ENCODE assay signal across 9 cellular contexts in the genomic region with DNA sequence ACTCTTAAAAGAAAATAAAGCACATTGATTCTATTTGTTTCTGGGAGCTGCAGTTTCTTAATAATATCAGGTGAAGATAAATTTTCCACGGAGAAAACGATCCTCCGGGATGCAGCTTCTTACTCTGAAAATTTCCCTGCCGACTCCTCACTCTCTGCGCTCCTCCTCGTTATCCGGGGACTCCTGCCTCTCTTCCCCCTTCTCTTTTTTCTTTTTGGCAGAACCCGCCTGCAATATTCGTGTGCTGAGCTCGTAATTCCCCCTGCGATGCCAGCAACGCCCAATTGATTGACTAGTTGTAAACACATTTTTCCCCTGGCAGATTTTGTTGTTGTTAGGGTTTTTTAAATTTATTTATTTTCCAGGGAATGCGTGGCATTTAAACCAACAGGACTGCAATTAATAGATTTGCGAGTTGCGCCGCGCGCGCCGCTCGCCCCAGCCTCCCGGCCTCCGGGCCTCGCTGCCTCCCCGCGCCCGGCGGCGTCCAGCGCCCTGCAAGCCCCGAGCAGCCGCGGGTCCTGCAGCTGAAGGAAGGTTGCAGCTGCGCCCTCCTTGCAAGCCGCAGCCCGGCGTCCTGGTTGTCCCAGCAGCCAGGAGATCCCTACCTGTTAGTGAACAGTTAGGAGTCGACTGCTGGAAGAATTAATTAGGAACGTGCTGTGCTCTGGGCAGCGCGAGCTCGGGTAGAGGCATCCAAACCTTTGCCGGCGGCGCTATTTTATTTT. TPM values are rescaled to one million over a fixed set of nuclear protein-coding genes. Genes with fewer than 3 reads are reported as not detected.
DNase-seq lines count a peak whose midpoint lies in the region; ATAC-seq, FAIRE-seq and TF ChIP-seq lines count a peak whose summit lies in the region.
"Had no signal": no experiment of that assay in that cellular context is flagged by ENCODE, and none has a peak within 500 bp of the region (broad histone marks: within the 10 kb centered on the region; RNA-seq: fewer than 3 reads in every experiment).

No MANE protein-coding gene starts in this region.

- no peak for TF ChIP-seq EP300 in H1 (IDR thresholded peaks at IDR 0.05; ENCODE audit: borderline replicate concordance in 1 of 2, low read depth in 2 of 2, low read length in 2 of 2)

- H3K4me3 Mint-ChIP-seq in CD4-positive, alpha-beta memory T cell, result peak overlapping the region; percentile 26 to 80 (median 60)
- H3K4me3 Mint-ChIP-seq in natural killer cell treated with Interleukin-12 subunit alpha and Interleukin-12 subunit beta and Interleukin-15 and Interleukin-18, amount 100 ng/mL, for 72 hours, result peak overlapping the region; percentile 61

- H3K79me1 ChIP-seq in H1 (ENCODE audit: low read depth, low read length), result no peaks in the 10 kb centered on the region

- H3K4me1 Mint-ChIP-seq in CD4-positive, alpha-beta memory T cell, result peaks cover 5 to 15% (median 11%) of the 10 kb centered on the region in 4 donors
- peaks cover 17 to 21% of the 10 kb centered on the region in 2 donors for H3K4me1 Mint-ChIP-seq in natural killer cell treated with Interleukin-12 subunit alpha and Interleukin-12 subunit beta and Interleukin-15 and Interleukin-18, amount 100 ng/mL, for 72 hours (ENCODE audit: low read depth in 2 of 2)

- H3K36me3 ChIP-seq in CD4-positive, alpha-beta memory T cell (ENCODE audit: insufficient read depth, low read length), result no peaks in the 10 kb centered on the region
- H3K36me3 ChIP-seq in Loucy (ENCODE audit: insufficient read depth, low read length) (peaks cover 6% of the 10 kb centered on the region; the same call in 1 of the 2 replicates), H1 (ENCODE audit: control insufficient read depth in 2 of 4, insufficient read depth in 4 of 4, low read length in 3 of 4) (no peaks in the 10 kb centered on the region; a peak in 1 of 8 replicates), colonic mucosa (no peaks in the 10 kb centered on the region)

- peak overlapping the region; percentile 87 for H3K9ac ChIP-seq in Loucy (ENCODE audit: low read depth, low read length, poor library complexity, severe bottlenecking)
- H3K9ac ChIP-seq in H1 (replicated peaks in 1 of 4; ENCODE audit: extremely low read depth in 1 of 4, low read depth in 3 of 4, low read length in 3 of 4), result no peak overlapping the region
- no peak overlapping the region for H3K9ac ChIP-seq in colonic mucosa (ENCODE audit: low read depth in 2 of 2, low read length in 2 of 2)

- no peak overlapping the region for H2BK15ac ChIP-seq in H1 (ENCODE audit: low read length)

- DNase-seq in CD4-positive, alpha-beta memory T cell, result no peak
- DNase-seq in H1 (ENCODE audit: low read depth in 1 of 2, low spot score in 2 of 2) (no peak), GF-D8 (lab: John Stamatoyannopoulos, UW) (no peak), OCI-M1 (lab: John Stamatoyannopoulos, UW) (no peak), colonic mucosa (no peak)
- DNase-seq in natural killer cell treated with Interleukin-12 subunit alpha and Interleukin-12 subunit beta and Interleukin-15 and Interleukin-18, amount 100 ng/mL, for 72 hours (ENCODE audit: low spot score), result no peak

- no peak overlapping the region for H3K14ac ChIP-seq in H1 (ENCODE audit: insufficient read length)

- peaks cover 0 to 4% of the 10 kb centered on the region in 2 donors for H3K36me3 Mint-ChIP-seq in CD4-positive, alpha-beta memory T cell
- H3K36me3 Mint-ChIP-seq in natural killer cell treated with Interleukin-12 subunit alpha and Interleukin-12 subunit beta and Interleukin-15 and Interleukin-18, amount 100 ng/mL, for 72 hours, result peaks cover 6% of the 10 kb centered on the region

- peaks cover 0 to 5% (median 0%) of the 10 kb centered on the region in 8 donors for H3K9me3 Mint-ChIP-seq in CD4-positive, alpha-beta memory T cell
- H3K9me3 Mint-ChIP-seq in natural killer cell treated with Interleukin-12 subunit alpha and Interleukin-12 subunit beta and Interleukin-15 and Interleukin-18, amount 100 ng/mL, for 72 hours, result no peaks in the 10 kb centered on the region

- no peak overlapping the region for H3K56ac ChIP-seq in H1 (replicated peaks; ENCODE audit: insufficient read length, low read depth, low read length)

- no peak overlapping the region for H4K91ac ChIP-seq in H1 (replicated peaks; ENCODE audit: insufficient read length, low read length)

- POLR2A ChIA-PET in CD4-positive, alpha-beta memory T cell (lab: Charles Lee; ENCODE audit: partially characterized antibody), result interaction anchor here (2.0 kb wide), 1 partner anchor 76 kb away, joined by 6 read pairs; no protein-coding TSS in a partner anchor
- POLR2A ChIA-PET in H1 (lab: Charles Lee; ENCODE audit: partially characterized antibody), result interaction anchor here (0.9 to 1.7 kb wide), 5 partner anchors 9 to 77 kb away, joined by 3 to 7 read pairs (median 4); no protein-coding TSS in a partner anchor

- H3K27ac ChIP-seq in CD4-positive, alpha-beta memory T cell (ENCODE audit: low read depth, low read length), result no peak overlapping the region
- H3K27ac ChIP-seq in H1 (ENCODE audit: low read depth, low read length) (no peak overlapping the region), colonic mucosa (no peak overlapping the region)
- H3K27ac ChIP-seq: skin epidermis had no signal

- no peak for TF ChIP-seq CTCF in Loucy (conservative IDR thresholded peaks at IDR 0.05; ENCODE audit: low read length)
- no peak for TF ChIP-seq CTCF in H1 (IDR thresholded peaks at IDR 0.05; ENCODE audit: control extremely low read depth in 1 of 3, insufficient read depth in 1 of 3, low read depth in 1 of 3, low read length in 3 of 3)
- no peak for TF ChIP-seq CTCF in colonic mucosa (IDR thresholded peaks at IDR 0.05)

- no peak overlapping the region for H3K4ac ChIP-seq in H1 (replicated peaks; ENCODE audit: insufficient read length, low read depth, low read length)

- CTCF ChIA-PET in CD4-positive, alpha-beta memory T cell (lab: Charles Lee; ENCODE audit: partially characterized antibody), result no interaction called here
- CTCF ChIA-PET in H1 (lab: Charles Lee; ENCODE audit: partially characterized antibody), result interaction anchor here (0.6 to 12.1 kb wide), 6 partner anchors 19 to 95 kb away, joined by 3 to 370 read pairs (median 4); no protein-coding TSS in a partner anchor

- 13% methylated on average over 42 of the region's 45 CpGs; no CpG with 5 or more reads in 1 of the 2 experiments for WGBS in H1 (ENCODE audit: extremely low coverage in 1 of 2, insufficient coverage in 1 of 2, insufficient read length in 1 of 2, insufficient replicate concordance in 2 of 2, low coverage in 1 of 2, low lambda C conversion rate in 2 of 2, missing lambda C conversion rate in 1 of 2), 2 experiments

- H3K23me2 ChIP-seq in H1 (ENCODE audit: low read depth, low read length), result peaks cover 15% of the 10 kb centered on the region; the same call in 1 of the 2 replicates

- peak overlapping the region in 2 of 7 donors; percentile 24 to 55 for H3K27ac Mint-ChIP-seq in CD4-positive, alpha-beta memory T cell
- no peak overlapping the region for H3K27ac Mint-ChIP-seq in natural killer cell treated with Interleukin-12 subunit alpha and Interleukin-12 subunit beta and Interleukin-15 and Interleukin-18, amount 100 ng/mL, for 72 hours

- intact Hi-C loops in CD4-positive, alpha-beta memory T cell (cut with micrococcal nuclease), result no loop called here
- intact Hi-C loops in colonic mucosa (cut with DNase I), result no loop called here

- peaks cover 69% of the 10 kb centered on the region for H3K79me2 ChIP-seq in Loucy (ENCODE audit: insufficient read depth, low read length)
- no peaks in the 10 kb centered on the region for H3K79me2 ChIP-seq in H1 (ENCODE audit: control insufficient read depth in 1 of 2, insufficient read depth in 2 of 2, low read length in 2 of 2)

- no peak overlapping the region for H2AK5ac ChIP-seq in H1 (ENCODE audit: low read depth, low read length)

- H3K27me3 ChIP-seq in CD4-positive, alpha-beta memory T cell (ENCODE audit: insufficient read depth, low read length), result peaks cover 14% of the 10 kb centered on the region
- H3K27me3 ChIP-seq in Loucy (ENCODE audit: insufficient read depth, low read length, poor library complexity, severe bottlenecking), result no peaks in the 10 kb centered on the region
- H3K27me3 ChIP-seq in H1 (replicated peaks in 1 of 4; ENCODE audit: control insufficient read depth in 3 of 4, extremely low read depth in 1 of 4, insufficient read depth in 3 of 4, low read length in 3 of 4), result peaks cover 17 to 66% (median 56%) of the 10 kb centered on the region in 4 experiments
- peaks cover 56% of the 10 kb centered on the region for H3K27me3 ChIP-seq in colonic mucosa

- no peak for TF ChIP-seq RAD21 in H1 (IDR thresholded peaks at IDR 0.05 in 1 of 2, conservative IDR thresholded peaks at IDR 0.05 in 1 of 2; ENCODE audit: low read depth in 2 of 2, low read length in 2 of 2)

- peaks cover 15% of the 10 kb centered on the region for H3K4me1 ChIP-seq in CD4-positive, alpha-beta memory T cell (ENCODE audit: insufficient read depth, low read length)
- H3K4me1 ChIP-seq in Loucy (ENCODE audit: insufficient read depth, low read length, poor library complexity, severe bottlenecking) (peaks cover 50% of the 10 kb centered on the region), H1 (replicated peaks in 1 of 4; ENCODE audit: control insufficient read depth in 3 of 4, insufficient read depth in 4 of 4, low read length in 3 of 4) (peaks cover 2 to 10% (median 6%) of the 10 kb centered on the region in 4 experiments; a peak in 6 of 7 replicates), colonic mucosa (peaks cover 3% of the 10 kb centered on the region)

- ATAC-seq in natural killer cell treated with Interleukin-12 subunit alpha and Interleukin-12 subunit beta and Interleukin-15 and Interleukin-18, amount 100 ng/mL, for 72 hours, result no peak
- ATAC-seq in GM21528 (IDR thresholded peaks at IDR 0.05; ENCODE audit: low FRiP score, unreplicated experiment), result no peak

- H2BK12ac ChIP-seq in H1 (ENCODE audit: low read depth, low read length), result no peak overlapping the region

- H3K23ac ChIP-seq in H1 (ENCODE audit: insufficient read length), result no peak overlapping the region

- no peak overlapping the region for H3K4me3 ChIP-seq in CD4-positive, alpha-beta memory T cell (ENCODE audit: low read length in 2 of 2)
- H3K4me3 ChIP-seq in Loucy (ENCODE audit: low read length, poor library complexity, severe bottlenecking), result peak overlapping the region; percentile 91
- peak overlapping the region; percentile 9 to 81 (median 40); a peak in 4 of 8 replicates for H3K4me3 ChIP-seq in H1 (ENCODE audit: extremely low read depth in 1 of 4, insufficient read depth in 2 of 4, low read depth in 3 of 4, low read length in 4 of 4)
- no peak overlapping the region for H3K4me3 ChIP-seq in colonic mucosa

- no peak overlapping the region for H3K18ac ChIP-seq in H1 (ENCODE audit: extremely low read depth, low read length)

- H3K9me2 ChIP-seq in Loucy (replicated peaks; ENCODE audit: low read depth, low read length), result no peaks in the 10 kb centered on the region

- peak overlapping the region; percentile 90 for H3K4me2 ChIP-seq in Loucy (ENCODE audit: low read depth, low read length, poor library complexity, severe bottlenecking)
- H3K4me2 ChIP-seq in H1 (ENCODE audit: insufficient read depth in 1 of 2, low read depth in 2 of 2, low read length in 2 of 2), result peak overlapping the region; percentile 92 to 93

- H2BK120ac ChIP-seq in H1 (replicated peaks; ENCODE audit: low read depth, low read length), result no peak overlapping the region

- no peak overlapping the region for H2BK5ac ChIP-seq in H1 (ENCODE audit: low read depth, low read length)

- H3K9me3 ChIP-seq in CD4-positive, alpha-beta memory T cell (ENCODE audit: control insufficient read depth in 1 of 2, low read length in 2 of 2), result no peaks in the 10 kb centered on the region
- H3K9me3 ChIP-seq in Loucy (ENCODE audit: insufficient read depth, low read depth, low read length) (no peaks in the 10 kb centered on the region), H1 (ENCODE audit: insufficient read depth in 2 of 2, low read depth in 1 of 2, low read length in 1 of 2) (no peaks in the 10 kb centered on the region), colonic mucosa (no peaks in the 10 kb centered on the region)

- H4K8ac ChIP-seq in H1 (ENCODE audit: extremely low read depth, insufficient read depth, low read length), result no peak overlapping the region; the same call in 1 of the 2 replicates

- H2AFZ ChIP-seq in Loucy (ENCODE audit: low read length) (no peak overlapping the region), H1 (ENCODE audit: low read length) (no peak overlapping the region)

- H4K5ac ChIP-seq in H1 (ENCODE audit: insufficient read length, low read depth, low read length), result no peak overlapping the region

- 0 out of 2 replicates have a peak, but pooled peaks cover 5% of the 10 kb centered on the region for H3F3A ChIP-seq in Loucy (ENCODE audit: low read depth)

- no peak for TF ChIP-seq POLR2A in H1 (IDR thresholded peaks at IDR 0.05; ENCODE audit: control extremely low read depth in 1 of 2, low read depth in 2 of 2, low read length in 2 of 2)

- peaks cover 65% of the 10 kb centered on the region for H4K20me1 ChIP-seq in Loucy (ENCODE audit: insufficient read depth, low read length, poor library complexity, severe bottlenecking)
- H4K20me1 ChIP-seq in H1 (replicated peaks in 1 of 2; ENCODE audit: control insufficient read depth in 1 of 2, insufficient read depth in 2 of 2, low read length in 2 of 2), result peaks cover 0 to 5% of the 10 kb centered on the region in 2 experiments

- no peak for FAIRE-seq in H1 (lab: Jason Lieb, UNC)

- H2BK20ac ChIP-seq in H1 (ENCODE audit: low read length), result no peak overlapping the region

- peaks cover 29 to 42% of the 10 kb centered on the region in 2 donors for H3K27me3 Mint-ChIP-seq in CD4-positive, alpha-beta memory T cell
- peaks cover 22 to 24% of the 10 kb centered on the region in 2 donors for H3K27me3 Mint-ChIP-seq in natural killer cell treated with Interleukin-12 subunit alpha and Interleukin-12 subunit beta and Interleukin-15 and Interleukin-18, amount 100 ng/mL, for 72 hours

RNA-seq across cellular contexts. Expression of a gene that starts 2.2 kb away (rescaled TPM):
- total RNA-seq in CD4-positive, alpha-beta memory T cell, result 1 to 10 TPM; 5.9 to 8.8 TPM
- 1 to 10 TPM; 1.0 to 1.4 TPM for polyA plus RNA-seq in CD4-positive, alpha-beta memory T cell
- 0.52 and 1.4 TPM in 2 replicates for total RNA-seq in H1 (2021; fragmentation: NEBNext Ultra II Directional; extraction: Animal tissue kit (Norgen Biotek cat#: 25700))
- 1.2 and 1.5 TPM in 2 replicates for polyA plus RNA-seq in H1 (2011; rRNA removed)
- 2.6 TPM for polyA plus RNA-seq in H1 (2011; cell fraction: cytosol; rRNA removed)
- polyA plus RNA-seq in H1 (2011; cell fraction: nucleus; rRNA removed), result 2.6 TPM
- 0.29 to 2.3 TPM (median 1.3 TPM) in 4 replicates for polyA plus RNA-seq in H1 (2012, experiment 1 of 2)
- polyA plus RNA-seq in H1 (2012, experiment 2 of 2), result 0.37 TPM
- 0.30 TPM for polyA plus RNA-seq in H1 (2013, experiment 1 of 2)
- 0.61 TPM for polyA plus RNA-seq in H1 (2013, experiment 2 of 2)
- polyA minus RNA-seq in H1 (2011; rRNA and poly(A)+ RNA removed), result 0.57 and 0.80 TPM in 2 replicates
- 1.7 TPM for polyA minus RNA-seq in H1 (2011; cell fraction: cytosol; rRNA and poly(A)+ RNA removed)
- 1.1 TPM for polyA minus RNA-seq in H1 (2011; cell fraction: nucleus; rRNA and poly(A)+ RNA removed)
- 10 to 100 TPM in 1 of 2 donors, 1 to 10 TPM in 1; 8.3 to 11.5 TPM for total RNA-seq in natural killer cell treated with Interleukin-12 subunit alpha and Interleukin-12 subunit beta and Interleukin-15 and Interleukin-18, amount 100 ng/mL, for 72 hours
- 1 to 10 TPM in 1 of 2 donors, under 1 TPM in 1; 0.59 to 1.3 TPM for total RNA-seq in colonic mucosa

Comparison
In these comparisons a context has a peak if more than half of its experiments do, and no peak if none do; other contexts are left out.
1. H3K4me3 ChIP-seq: peak in Loucy (single experiment) and H1 (4 of 4); none in CD4-positive, alpha-beta memory T cell (0 of 2) and colonic mucosa (single experiment).